In the genomic region with DNA sequence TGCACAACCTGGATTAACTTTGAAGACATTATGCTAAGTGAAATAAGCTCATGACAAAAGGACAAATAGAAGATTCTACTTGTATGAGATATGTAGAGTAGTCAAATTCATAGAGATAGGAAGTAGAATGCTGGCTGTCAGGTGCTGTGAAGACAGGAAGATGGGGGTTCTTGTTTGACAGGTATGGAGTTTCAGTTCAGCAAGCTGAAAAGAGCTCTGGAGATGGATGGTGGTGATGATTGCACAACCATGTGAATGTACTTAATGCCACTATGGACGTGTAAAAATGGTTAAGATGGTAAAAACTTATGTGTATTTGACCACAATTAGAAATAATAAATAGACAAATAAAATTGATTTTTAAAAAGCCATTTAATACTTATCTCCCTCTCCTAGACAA, we compare ENCODE assay signal across 16 cellular contexts.
DNase-seq lines count a peak whose midpoint lies in the region; ATAC-seq and TF ChIP-seq lines count a peak whose summit lies in the region.
"Had no signal": no experiment of that assay in that cellular context is flagged by ENCODE, and none has a peak within 500 bp of the region (broad histone marks: within the 10 kb centered on the region; RNA-seq: fewer than 3 reads in every experiment).

No MANE protein-coding gene starts in this region.

- H3K36me3 ChIP-seq in heart right ventricle (no peaks in the 10 kb centered on the region), heart left ventricle (no peaks in the 10 kb centered on the region)
- H3K36me3 ChIP-seq: HAP-1 had no signal

- H3K27ac ChIP-seq in heart right ventricle (no peak overlapping the region), heart left ventricle (no peak overlapping the region)

- H3K27me3 Mint-ChIP-seq in T-helper 17 cell = peaks cover 22% of the 10 kb centered on the region
- H3K27me3 Mint-ChIP-seq: activated naive CD4-positive, alpha-beta T cell treated with anti-CD3 and anti-CD28 coated beads, Interleukin-2, amount 10 ng/mL, durations not matched to agents 7 days and 5 days had no signal

- peaks cover 4% of the 10 kb centered on the region for H3K4me1 Mint-ChIP-seq in T-helper 17 cell

- intact Hi-C loops in heart right ventricle (cut with DNase I) (no loop called here), heart left ventricle (cut with DNase I) (no loop called here)

- 77 to 87% methylated on average over 1 of the region's 1 CpG for WGBS in heart right ventricle, 2 donors
- 78 to 81% (median 80%) methylated on average over 1 of the region's 1 CpG for WGBS in heart left ventricle, 4 donors

- H3K27ac Mint-ChIP-seq in T-helper 17 cell = no peak overlapping the region
- H3K27ac Mint-ChIP-seq: activated naive CD4-positive, alpha-beta T cell treated with anti-CD3 and anti-CD28 coated beads, Interleukin-2, amount 10 ng/mL, durations not matched to agents 7 days and 5 days; brain; natural killer cell had no signal

- H3K4me3 Mint-ChIP-seq in T-helper 17 cell = no peak overlapping the region
- H3K4me3 Mint-ChIP-seq: activated naive CD4-positive, alpha-beta T cell treated with anti-CD3 and anti-CD28 coated beads, Interleukin-2, amount 10 ng/mL, durations not matched to agents 7 days and 5 days; brain; natural killer cell had no signal

- H3K4me1 ChIP-seq in heart right ventricle = no peaks in the 10 kb centered on the region
- H3K4me1 ChIP-seq in heart left ventricle = no peaks in the 10 kb centered on the region
- H3K4me1 ChIP-seq: HAP-1 had no signal

- DNase-seq in RPMI8226 = peak; percentile 34
- no peak for DNase-seq in heart right ventricle
- no peak for DNase-seq in NCI-H82 (lab: John Stamatoyannopoulos, UW)
- no peak for DNase-seq in T-helper 17 cell
- no peak for DNase-seq in heart left ventricle
- DNase-seq: activated CD8-positive, alpha-beta memory T cell treated with anti-CD3 and anti-CD28 coated beads, Interleukin-2, amount 50 U/mL, for 48 hours; activated naive CD4-positive, alpha-beta T cell treated with anti-CD3 and anti-CD28 coated beads, Interleukin-2, amount 10 ng/mL, durations not matched to agents 7 days and 5 days; AML-193; Karpas-422; natural killer cell; NCI-H524 had no signal

- ATAC-seq in GM18858 (IDR thresholded peaks at IDR 0.05; ENCODE audit: unreplicated experiment) (peak; percentile 84), GM21381 (IDR thresholded peaks at IDR 0.05; ENCODE audit: unreplicated experiment) (peak; percentile 66), HG02973 (IDR thresholded peaks at IDR 0.05; ENCODE audit: unreplicated experiment) (peak; percentile 55), heart right ventricle (no peak), T-helper 17 cell (no peak), heart left ventricle (no peak)
- ATAC-seq: natural killer cell had no signal

- H3K4me3 ChIP-seq in heart right ventricle = no peak overlapping the region
- no peak overlapping the region for H3K4me3 ChIP-seq in heart left ventricle
- H3K4me3 ChIP-seq: HAP-1 had no signal

- H3K36me3 Mint-ChIP-seq in T-helper 17 cell (ENCODE audit: low read depth) = peaks cover 2% of the 10 kb centered on the region
- H3K36me3 Mint-ChIP-seq: activated naive CD4-positive, alpha-beta T cell treated with anti-CD3 and anti-CD28 coated beads, Interleukin-2, amount 10 ng/mL, durations not matched to agents 7 days and 5 days; brain; natural killer cell had no signal

- no peak for TF ChIP-seq CTCF in heart right ventricle (IDR thresholded peaks at IDR 0.05)
- no peak for TF ChIP-seq CTCF in heart left ventricle (IDR thresholded peaks at IDR 0.05)

- no peak for TF ChIP-seq POLR2A in heart left ventricle (IDR thresholded peaks at IDR 0.05)

- H3K9me3 ChIP-seq in heart right ventricle (no peaks in the 10 kb centered on the region), T-helper 17 cell (ENCODE audit: control insufficient read depth, low read length, poor library complexity, severe bottlenecking) (no peaks in the 10 kb centered on the region), heart left ventricle (no peaks in the 10 kb centered on the region)
- H3K9me3 ChIP-seq: HAP-1 had no signal

- no peaks in the 10 kb centered on the region for H3K27me3 ChIP-seq in heart right ventricle
- no peaks in the 10 kb centered on the region for H3K27me3 ChIP-seq in heart left ventricle

Comparison
In these comparisons a context has a peak if more than half of its experiments do, and no peak if none do; other contexts are left out.
1. ATAC-seq: peak in GM18858 (single experiment), GM21381 (single experiment) and HG02973 (single experiment); none in heart right ventricle (0 of 8), T-helper 17 cell (single experiment) and heart left ventricle (0 of 4).